In genomic region chr19:14091086-14091884, GRCh38 we compare ENCODE assay signal across 1 cellular context.
TF ChIP-seq lines count a peak whose summit lies in the region.

No MANE protein-coding gene starts in this region.

TF ChIP-seq in HepG2, 621 proteins besides CTCF, POLR2A, EP300 and RAD21 (continued from another document and continues in another):
- TF ChIP-seq, protein P1, sequence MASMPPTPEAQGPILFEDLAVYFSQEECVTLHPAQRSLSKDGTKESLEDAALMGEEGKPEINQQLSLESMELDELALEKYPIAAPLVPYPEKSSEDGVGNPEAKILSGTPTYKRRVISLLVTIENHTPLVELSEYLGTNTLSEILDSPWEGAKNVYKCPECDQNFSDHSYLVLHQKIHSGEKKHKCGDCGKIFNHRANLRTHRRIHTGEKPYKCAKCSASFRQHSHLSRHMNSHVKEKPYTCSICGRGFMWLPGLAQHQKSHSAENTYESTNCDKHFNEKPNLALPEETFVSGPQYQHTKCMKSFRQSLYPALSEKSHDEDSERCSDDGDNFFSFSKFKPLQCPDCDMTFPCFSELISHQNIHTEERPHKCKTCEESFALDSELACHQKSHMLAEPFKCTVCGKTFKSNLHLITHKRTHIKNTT (CRISPR knock-in tag; IDR thresholded peaks at IDR 0.05), result no peak
- peak; percentile 43; the same call in 1 of the 2 replicates for TF ChIP-seq ZNF709 (CRISPR knock-in tag; IDR thresholded peaks at IDR 0.05)
- no peak for TF ChIP-seq ATM (IDR thresholded peaks at IDR 0.05; ENCODE audit: borderline replicate concordance)
- peak; percentile 64; the same call in 1 of the 2 replicates for TF ChIP-seq ZFY (CRISPR knock-in tag; IDR thresholded peaks at IDR 0.05)
- peak; percentile 92 for TF ChIP-seq ZNF362 (CRISPR knock-in tag; IDR thresholded peaks at IDR 0.05; ENCODE audit: borderline replicate concordance)
- no peak for TF ChIP-seq TRIM24 (CRISPR knock-in tag; IDR thresholded peaks at IDR 0.05)
- no peak for TF ChIP-seq NFKBIZ (CRISPR knock-in tag; IDR thresholded peaks at IDR 0.05)
- TF ChIP-seq, protein P2, sequence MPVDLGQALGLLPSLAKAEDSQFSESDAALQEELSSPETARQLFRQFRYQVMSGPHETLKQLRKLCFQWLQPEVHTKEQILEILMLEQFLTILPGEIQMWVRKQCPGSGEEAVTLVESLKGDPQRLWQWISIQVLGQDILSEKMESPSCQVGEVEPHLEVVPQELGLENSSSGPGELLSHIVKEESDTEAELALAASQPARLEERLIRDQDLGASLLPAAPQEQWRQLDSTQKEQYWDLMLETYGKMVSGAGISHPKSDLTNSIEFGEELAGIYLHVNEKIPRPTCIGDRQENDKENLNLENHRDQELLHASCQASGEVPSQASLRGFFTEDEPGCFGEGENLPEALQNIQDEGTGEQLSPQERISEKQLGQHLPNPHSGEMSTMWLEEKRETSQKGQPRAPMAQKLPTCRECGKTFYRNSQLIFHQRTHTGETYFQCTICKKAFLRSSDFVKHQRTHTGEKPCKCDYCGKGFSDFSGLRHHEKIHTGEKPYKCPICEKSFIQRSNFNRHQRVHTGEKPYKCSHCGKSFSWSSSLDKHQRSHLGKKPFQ (CRISPR knock-in tag; IDR thresholded peaks at IDR 0.05; ENCODE audit: insufficient replicate concordance), result peak; percentile 34
- TF ChIP-seq ZNF562 (CRISPR knock-in tag; IDR thresholded peaks at IDR 0.05; ENCODE audit: borderline replicate concordance), result no peak
- TF ChIP-seq, protein P3, sequence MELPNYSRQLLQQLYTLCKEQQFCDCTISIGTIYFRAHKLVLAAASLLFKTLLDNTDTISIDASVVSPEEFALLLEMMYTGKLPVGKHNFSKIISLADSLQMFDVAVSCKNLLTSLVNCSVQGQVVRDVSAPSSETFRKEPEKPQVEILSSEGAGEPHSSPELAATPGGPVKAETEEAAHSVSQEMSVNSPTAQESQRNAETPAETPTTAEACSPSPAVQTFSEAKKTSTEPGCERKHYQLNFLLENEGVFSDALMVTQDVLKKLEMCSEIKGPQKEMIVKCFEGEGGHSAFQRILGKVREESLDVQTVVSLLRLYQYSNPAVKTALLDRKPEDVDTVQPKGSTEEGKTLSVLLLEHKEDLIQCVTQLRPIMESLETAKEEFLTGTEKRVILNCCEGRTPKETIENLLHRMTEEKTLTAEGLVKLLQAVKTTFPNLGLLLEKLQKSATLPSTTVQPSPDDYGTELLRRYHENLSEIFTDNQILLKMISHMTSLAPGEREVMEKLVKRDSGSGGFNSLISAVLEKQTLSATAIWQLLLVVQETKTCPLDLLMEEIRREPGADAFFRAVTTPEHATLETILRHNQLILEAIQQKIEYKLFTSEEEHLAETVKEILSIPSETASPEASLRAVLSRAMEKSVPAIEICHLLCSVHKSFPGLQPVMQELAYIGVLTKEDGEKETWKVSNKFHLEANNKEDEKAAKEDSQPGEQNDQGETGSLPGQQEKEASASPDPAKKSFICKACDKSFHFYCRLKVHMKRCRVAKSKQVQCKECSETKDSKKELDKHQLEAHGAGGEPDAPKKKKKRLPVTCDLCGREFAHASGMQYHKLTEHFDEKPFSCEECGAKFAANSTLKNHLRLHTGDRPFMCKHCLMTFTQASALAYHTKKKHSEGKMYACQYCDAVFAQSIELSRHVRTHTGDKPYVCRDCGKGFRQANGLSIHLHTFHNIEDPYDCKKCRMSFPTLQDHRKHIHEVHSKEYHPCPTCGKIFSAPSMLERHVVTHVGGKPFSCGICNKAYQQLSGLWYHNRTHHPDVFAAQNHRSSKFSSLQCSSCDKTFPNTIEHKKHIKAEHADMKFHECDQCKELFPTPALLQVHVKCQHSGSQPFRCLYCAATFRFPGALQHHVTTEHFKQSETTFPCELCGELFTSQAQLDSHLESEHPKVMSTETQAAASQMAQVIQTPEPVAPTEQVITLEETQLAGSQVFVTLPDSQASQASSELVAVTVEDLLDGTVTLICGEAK (IDR thresholded peaks at IDR 0.05), result peak; percentile 99
- TF ChIP-seq, protein P3 (CRISPR knock-in tag; IDR thresholded peaks at IDR 0.05), result peak; percentile 100
- TF ChIP-seq MAZ (IDR thresholded peaks at IDR 0.05; ENCODE audit: borderline replicate concordance, low read depth, low read length), result no peak; the same call in 1 of the 2 replicates
- peak; percentile 61; the same call in 1 of the 2 replicates for TF ChIP-seq MAZ (CRISPR knock-in tag; IDR thresholded peaks at IDR 0.05; ENCODE audit: low read depth)
- peak; percentile 48; the same call in 1 of the 2 replicates for TF ChIP-seq SP4 (CRISPR knock-in tag; IDR thresholded peaks at IDR 0.05)
- TF ChIP-seq, protein P4, sequence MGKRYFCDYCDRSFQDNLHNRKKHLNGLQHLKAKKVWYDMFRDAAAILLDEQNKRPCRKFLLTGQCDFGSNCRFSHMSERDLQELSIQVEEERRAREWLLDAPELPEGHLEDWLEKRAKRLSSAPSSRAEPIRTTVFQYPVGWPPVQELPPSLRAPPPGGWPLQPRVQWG (CRISPR knock-in tag; IDR thresholded peaks at IDR 0.05; ENCODE audit: borderline replicate concordance, low read depth), result no peak
- TF ChIP-seq HES4 (CRISPR knock-in tag; IDR thresholded peaks at IDR 0.05; ENCODE audit: borderline replicate concordance), result peak; percentile 74; the same call in 1 of the 2 replicates
- TF ChIP-seq, protein P5, sequence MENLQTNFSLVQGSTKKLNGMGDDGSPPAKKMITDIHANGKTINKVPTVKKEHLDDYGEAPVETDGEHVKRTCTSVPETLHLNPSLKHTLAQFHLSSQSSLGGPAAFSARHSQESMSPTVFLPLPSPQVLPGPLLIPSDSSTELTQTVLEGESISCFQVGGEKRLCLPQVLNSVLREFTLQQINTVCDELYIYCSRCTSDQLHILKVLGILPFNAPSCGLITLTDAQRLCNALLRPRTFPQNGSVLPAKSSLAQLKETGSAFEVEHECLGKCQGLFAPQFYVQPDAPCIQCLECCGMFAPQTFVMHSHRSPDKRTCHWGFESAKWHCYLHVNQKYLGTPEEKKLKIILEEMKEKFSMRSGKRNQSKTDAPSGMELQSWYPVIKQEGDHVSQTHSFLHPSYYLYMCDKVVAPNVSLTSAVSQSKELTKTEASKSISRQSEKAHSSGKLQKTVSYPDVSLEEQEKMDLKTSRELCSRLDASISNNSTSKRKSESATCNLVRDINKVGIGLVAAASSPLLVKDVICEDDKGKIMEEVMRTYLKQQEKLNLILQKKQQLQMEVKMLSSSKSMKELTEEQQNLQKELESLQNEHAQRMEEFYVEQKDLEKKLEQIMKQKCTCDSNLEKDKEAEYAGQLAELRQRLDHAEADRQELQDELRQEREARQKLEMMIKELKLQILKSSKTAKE (CRISPR knock-in tag; IDR thresholded peaks at IDR 0.05; ENCODE audit: borderline replicate concordance), result no peak; the same call in 1 of the 2 replicates
- TF ChIP-seq POLR2AphosphoS5 (IDR thresholded peaks at IDR 0.05; ENCODE audit: low read depth, low read length), result peak; percentile 67
- no peak for TF ChIP-seq MAF1 (CRISPR knock-in tag; IDR thresholded peaks at IDR 0.05; ENCODE audit: borderline replicate concordance)
- TF ChIP-seq KDM5A (IDR thresholded peaks at IDR 0.05; ENCODE audit: borderline replicate concordance, low read length), result peak; percentile 77
- TF ChIP-seq ZNF501 (CRISPR knock-in tag; IDR thresholded peaks at IDR 0.05), result 0 out of 2 replicates have a peak, but pooled peaks have one; percentile 37
- TF ChIP-seq SP1 (IDR thresholded peaks at IDR 0.05), result no peak
- 0 out of 2 replicates have a peak, but pooled peaks have one; percentile 28 for TF ChIP-seq SP1 (CRISPR knock-in tag; IDR thresholded peaks at IDR 0.05)
- TF ChIP-seq ZBTB42 (CRISPR knock-in tag; IDR thresholded peaks at IDR 0.05), result no peak
- peak; percentile 34; the same call in 1 of the 2 replicates for TF ChIP-seq TBX2 (CRISPR knock-in tag; IDR thresholded peaks at IDR 0.05; ENCODE audit: borderline replicate concordance)
- TF ChIP-seq LCORL (IDR thresholded peaks at IDR 0.05), result no peak
- peak; percentile 12; the same call in 1 of the 2 replicates for TF ChIP-seq LCORL (CRISPR knock-in tag; IDR thresholded peaks at IDR 0.05)
- TF ChIP-seq MATR3 (CRISPR knock-in tag; IDR thresholded peaks at IDR 0.05), result no peak
- TF ChIP-seq ZNF639 (CRISPR knock-in tag; conservative IDR thresholded peaks at IDR 0.05), result 0 out of 2 replicates have a peak, but pooled peaks have one; percentile 29
- peak; percentile 47 for TF ChIP-seq XRCC5 (optimal IDR thresholded peaks at IDR 0.05; ENCODE audit: low read length)
- TF ChIP-seq GFI1 (CRISPR knock-in tag; IDR thresholded peaks at IDR 0.05; ENCODE audit: borderline replicate concordance), result 0 out of 2 replicates have a peak, but pooled peaks have one; percentile 20
- peak; percentile 87 for TF ChIP-seq RBFOX2 (IDR thresholded peaks at IDR 0.05; ENCODE audit: low read depth, low read length)
- TF ChIP-seq, protein P6, sequence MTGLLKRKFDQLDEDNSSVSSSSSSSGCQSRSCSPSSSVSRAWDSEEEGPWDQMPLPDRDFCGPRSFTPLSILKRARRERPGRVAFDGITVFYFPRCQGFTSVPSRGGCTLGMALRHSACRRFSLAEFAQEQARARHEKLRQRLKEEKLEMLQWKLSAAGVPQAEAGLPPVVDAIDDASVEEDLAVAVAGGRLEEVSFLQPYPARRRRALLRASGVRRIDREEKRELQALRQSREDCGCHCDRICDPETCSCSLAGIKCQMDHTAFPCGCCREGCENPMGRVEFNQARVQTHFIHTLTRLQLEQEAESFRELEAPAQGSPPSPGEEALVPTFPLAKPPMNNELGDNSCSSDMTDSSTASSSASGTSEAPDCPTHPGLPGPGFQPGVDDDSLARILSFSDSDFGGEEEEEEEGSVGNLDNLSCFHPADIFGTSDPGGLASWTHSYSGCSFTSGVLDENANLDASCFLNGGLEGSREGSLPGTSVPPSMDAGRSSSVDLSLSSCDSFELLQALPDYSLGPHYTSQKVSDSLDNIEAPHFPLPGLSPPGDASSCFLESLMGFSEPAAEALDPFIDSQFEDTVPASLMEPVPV (CRISPR knock-in tag; IDR thresholded peaks at IDR 0.05), result 0 out of 2 replicates have a peak, but pooled peaks have one; percentile 40
- TF ChIP-seq ZNF784 (CRISPR knock-in tag; IDR thresholded peaks at IDR 0.05; ENCODE audit: borderline replicate concordance), result no peak
- 0 out of 2 replicates have a peak, but pooled peaks have one; percentile 49 for TF ChIP-seq ZNF546 (CRISPR knock-in tag; conservative IDR thresholded peaks at IDR 0.05)
- peak; percentile 6; the same call in 1 of the 2 replicates for TF ChIP-seq RXRB (CRISPR knock-in tag; IDR thresholded peaks at IDR 0.05; ENCODE audit: borderline replicate concordance)
- no peak for TF ChIP-seq IRX3 (CRISPR knock-in tag; IDR thresholded peaks at IDR 0.05; ENCODE audit: borderline replicate concordance, low read depth)
- peak; percentile 61 for TF ChIP-seq PHF8 (CRISPR knock-in tag; IDR thresholded peaks at IDR 0.05)
- TF ChIP-seq MAX (IDR thresholded peaks at IDR 0.05), result peak; percentile 60; the same call in 1 of the 2 replicates
